8 cellular contexts compared by ENCODE assay signal in the genomic region with DNA sequence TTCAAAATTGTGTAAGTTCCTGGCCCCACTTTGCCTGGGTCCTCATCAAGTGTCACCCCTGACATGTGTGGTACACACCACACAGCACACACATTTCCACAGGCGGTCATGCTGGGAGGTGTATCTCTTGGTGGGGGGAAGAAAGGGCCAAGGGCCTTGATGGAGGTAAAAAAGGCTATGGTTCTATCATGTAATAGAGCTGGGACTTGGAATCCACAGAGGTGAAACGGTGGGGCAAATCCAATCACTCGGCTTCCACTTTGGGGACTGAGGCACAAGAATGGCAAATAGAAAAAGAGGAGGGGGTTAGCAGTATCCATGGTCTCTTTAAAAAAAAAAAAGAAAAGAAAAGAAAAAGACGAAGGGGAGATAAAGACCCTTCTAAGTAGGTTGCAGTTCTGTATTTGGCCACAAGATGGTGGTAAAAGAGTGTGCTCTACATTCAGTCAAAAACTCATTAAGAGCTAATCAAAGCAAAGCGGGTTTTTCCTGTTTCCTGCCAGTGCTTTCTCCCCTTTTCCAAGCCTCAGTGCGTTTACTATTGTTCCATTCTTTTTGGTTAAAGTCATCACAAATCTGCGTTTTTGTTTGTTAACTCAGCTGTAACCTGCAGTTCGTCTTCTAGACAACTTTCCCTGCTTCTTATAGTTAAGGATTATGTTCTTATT. TPM values are rescaled to one million over a fixed set of nuclear protein-coding genes. Genes with fewer than 3 reads are reported as not detected.
DNase-seq lines count a peak whose midpoint lies in the region; ATAC-seq and TF ChIP-seq lines count a peak whose summit lies in the region.

No MANE protein-coding gene starts in this region.

- H3K27ac Mint-ChIP-seq in natural killer cell (no peak overlapping the region), WTC11 (no peak overlapping the region)
- H3K27ac Mint-ChIP-seq in natural killer cell treated with Interleukin-12 subunit alpha and Interleukin-12 subunit beta and Interleukin-15 and Interleukin-18, amount 100 ng/mL, for 72 hours, result no peak overlapping the region

- peak overlapping the region; percentile 47 for H3K4me2 ChIP-seq in trophoblast cell (ENCODE audit: low read length)

- no peaks in the 10 kb centered on the region for H3K9me3 Mint-ChIP-seq in natural killer cell
- no peaks in the 10 kb centered on the region for H3K9me3 Mint-ChIP-seq in natural killer cell treated with Interleukin-12 subunit alpha and Interleukin-12 subunit beta and Interleukin-15 and Interleukin-18, amount 100 ng/mL, for 72 hours
- no peaks in the 10 kb centered on the region for H3K9me3 Mint-ChIP-seq in WTC11

- H3K14ac ChIP-seq in trophoblast cell (ENCODE audit: low read length), result peak overlapping the region; percentile 4

- H3K27me3 Mint-ChIP-seq in natural killer cell (ENCODE audit: low read depth in 2 of 2), result peaks cover 5 to 30% of the 10 kb centered on the region in 2 donors
- H3K27me3 Mint-ChIP-seq in natural killer cell treated with Interleukin-12 subunit alpha and Interleukin-12 subunit beta and Interleukin-15 and Interleukin-18, amount 100 ng/mL, for 72 hours, result peaks cover 0 to 21% of the 10 kb centered on the region in 2 donors
- peaks cover 4% of the 10 kb centered on the region; the same call in 1 of the 2 replicates for H3K27me3 Mint-ChIP-seq in WTC11 (ENCODE audit: low read depth)

- peaks cover 15 to 16% of the 10 kb centered on the region in 2 experiments for H3K4me1 ChIP-seq in trophoblast cell (ENCODE audit: control insufficient read depth in 1 of 2, insufficient read depth in 2 of 2, low read length in 2 of 2)

- H2AK5ac ChIP-seq in trophoblast cell (ENCODE audit: low read length), result no peak overlapping the region

- POLR2A ChIA-PET in WTC11 (lab: Charles Lee), result no interaction called here

- peak; percentile 69 for TF ChIP-seq CTCF in natural killer cell (IDR thresholded peaks at IDR 0.05)
- TF ChIP-seq CTCF in WTC11 (IDR thresholded peaks at IDR 0.05), result peak; percentile 40; the same call in 1 of the 2 replicates

- DNase-seq in natural killer cell (no peak), NCI-H1417 treated with DMSO at 0.1 percent for 48 hours (lab: John Stamatoyannopoulos, UW) (peak; percentile 77), WTC11 (ENCODE audit: low spot score) (no peak), globus pallidus (ENCODE audit: low spot score) (peak; percentile 46), trophoblast cell (peak; percentile 65 to 93), GM19238 (ENCODE audit: insufficient read length, low spot score) (no peak)
- no peak for DNase-seq in natural killer cell treated with Interleukin-12 subunit alpha and Interleukin-12 subunit beta and Interleukin-15 and Interleukin-18, amount 100 ng/mL, for 72 hours (ENCODE audit: low spot score)

- peak overlapping the region; percentile 51 for H4K91ac ChIP-seq in trophoblast cell (ENCODE audit: low read depth, low read length)

- intact Hi-C loops in natural killer cell (cut with micrococcal nuclease), result loop anchor here (2.0 kb wide), 2 partner anchors 107 to 251 kb away; no protein-coding TSS in a partner anchor

- H2BK5ac ChIP-seq in trophoblast cell (ENCODE audit: low read depth, low read length, poor library complexity), result peak overlapping the region; percentile 68

- no peaks in the 10 kb centered on the region for H3K36me3 ChIP-seq in trophoblast cell (ENCODE audit: control insufficient read depth in 1 of 2, insufficient read depth in 2 of 2, low read length in 2 of 2)

- ATAC-seq in natural killer cell, result peak in 2 of 3 donors; percentile 43 to 57
- ATAC-seq in natural killer cell treated with Interleukin-12 subunit alpha and Interleukin-12 subunit beta and Interleukin-15 and Interleukin-18, amount 100 ng/mL, for 72 hours, result no peak
- peak; percentile 16; the same call in 1 of the 2 replicates for ATAC-seq in WTC11
- no peak for ATAC-seq in GM18502 (IDR thresholded peaks at IDR 0.05; ENCODE audit: poor library complexity, unreplicated experiment)

- no peak overlapping the region for H3K4ac ChIP-seq in trophoblast cell (ENCODE audit: low read depth, low read length)

- H3K36me3 Mint-ChIP-seq in natural killer cell (no peaks in the 10 kb centered on the region), WTC11 (no peaks in the 10 kb centered on the region)
- H3K36me3 Mint-ChIP-seq in natural killer cell treated with Interleukin-12 subunit alpha and Interleukin-12 subunit beta and Interleukin-15 and Interleukin-18, amount 100 ng/mL, for 72 hours, result no peaks in the 10 kb centered on the region

- no peak overlapping the region for H3K4me3 ChIP-seq in trophoblast cell (ENCODE audit: low read depth, low read length)

- H3K79me1 ChIP-seq in trophoblast cell (ENCODE audit: low read length), result peaks cover 7% of the 10 kb centered on the region

- no peaks in the 10 kb centered on the region for H3K79me2 ChIP-seq in trophoblast cell (ENCODE audit: control insufficient read depth, insufficient read depth, low read length, poor library complexity)

- H2AFZ ChIP-seq in trophoblast cell (ENCODE audit: insufficient read depth, low read length, poor library complexity), result no peak overlapping the region

- no peaks in the 10 kb centered on the region for H3K27me3 ChIP-seq in trophoblast cell (ENCODE audit: insufficient read depth, low read length)

- H3K4me3 Mint-ChIP-seq in natural killer cell, result no peak overlapping the region
- H3K4me3 Mint-ChIP-seq in natural killer cell treated with Interleukin-12 subunit alpha and Interleukin-12 subunit beta and Interleukin-15 and Interleukin-18, amount 100 ng/mL, for 72 hours, result no peak overlapping the region
- no peak overlapping the region for H3K4me3 Mint-ChIP-seq in WTC11

- CTCF ChIA-PET in WTC11 (lab: Charles Lee), result interaction anchor here (0.6 to 1.6 kb wide), 20 partner anchors 9 to 1061 kb away, joined by 3 to 5 read pairs (median 3); no protein-coding TSS in a partner anchor

- WGBS in trophoblast cell (ENCODE audit: extremely low coverage, insufficient coverage, insufficient read length), result no CpG with 5 or more reads among the region's 8 CpGs

- H4K12ac ChIP-seq in trophoblast cell (ENCODE audit: low read depth, low read length), result no peak overlapping the region

- H3K23ac ChIP-seq in trophoblast cell (ENCODE audit: low read length), result no peak overlapping the region

- H3K4me1 Mint-ChIP-seq in natural killer cell (peaks cover 12 to 23% of the 10 kb centered on the region in 2 donors), WTC11 (peaks cover 23% of the 10 kb centered on the region)
- peaks cover 20 to 25% of the 10 kb centered on the region in 2 donors for H3K4me1 Mint-ChIP-seq in natural killer cell treated with Interleukin-12 subunit alpha and Interleukin-12 subunit beta and Interleukin-15 and Interleukin-18, amount 100 ng/mL, for 72 hours (ENCODE audit: low read depth in 2 of 2)

- H2BK12ac ChIP-seq in trophoblast cell (ENCODE audit: low read length), result peak overlapping the region; percentile 99

- H3K18ac ChIP-seq in trophoblast cell (ENCODE audit: low read length), result no peak overlapping the region

- no peak overlapping the region for H4K8ac ChIP-seq in trophoblast cell (ENCODE audit: low read depth, low read length)

- H2BK120ac ChIP-seq in trophoblast cell (ENCODE audit: insufficient read depth, low read length, poor library complexity), result peak overlapping the region; percentile 97

- no peak overlapping the region for H3K9ac ChIP-seq in trophoblast cell (ENCODE audit: low read length)

- no peaks in the 10 kb centered on the region for H3K9me3 ChIP-seq in trophoblast cell (ENCODE audit: insufficient read depth, low read depth, low read length)

- H3K27ac ChIP-seq in trophoblast cell (ENCODE audit: low read depth, low read length), result peak overlapping the region; percentile 62

TF ChIP-seq in WTC11, 78 proteins besides CTCF, POLR2A, EP300 and RAD21 (continues in another document):
- TF ChIP-seq CBFB (CRISPR knock-in tag; IDR thresholded peaks at IDR 0.05; ENCODE audit: low read depth), result no peak
- no peak for TF ChIP-seq AFF4 (CRISPR knock-in tag; IDR thresholded peaks at IDR 0.05; ENCODE audit: borderline replicate concordance)
- no peak for TF ChIP-seq TEAD4 (CRISPR knock-in tag; IDR thresholded peaks at IDR 0.05)
- no peak for TF ChIP-seq NR2C2 (CRISPR knock-in tag; IDR thresholded peaks at IDR 0.05)

RNA-seq across cellular contexts. Expression of gene ATP6AP2, which starts 37.0 kb away (rescaled TPM):
- 100 to 1,000 TPM in 1 of 3 donors, 10 to 100 TPM in 2; 94.3 to 102 (median 99.9) TPM for total RNA-seq in natural killer cell
- total RNA-seq in natural killer cell treated with Interleukin-12 subunit alpha and Interleukin-12 subunit beta and Interleukin-15 and Interleukin-18, amount 100 ng/mL, for 72 hours, result 10 to 100 TPM; 49.5 to 80.0 TPM
- total RNA-seq in WTC11 (2021), result 78.3 to 90.8 TPM (median 78.7 TPM) in 3 replicates
- 60.2 and 64.8 TPM in 2 replicates for polyA plus RNA-seq in trophoblast cell (2013)

Comparison
In these comparisons a context has a peak if more than half of its experiments do, and no peak if none do; other contexts are left out.
1. ATAC-seq: peak in natural killer cell (2 of 3) and WTC11 (single experiment); none in natural killer cell treated with Interleukin-12 subunit alpha and Interleukin-12 subunit beta and Interleukin-15 and Interleukin-18, amount 100 ng/mL, for 72 hours (0 of 2) and GM18502 (single experiment).
2. DNase-seq: peak in NCI-H1417 treated with DMSO at 0.1 percent for 48 hours (single experiment), globus pallidus (single experiment) and trophoblast cell (2 of 2); none in natural killer cell (single experiment), natural killer cell treated with Interleukin-12 subunit alpha and Interleukin-12 subunit beta and Interleukin-15 and Interleukin-18, amount 100 ng/mL, for 72 hours (single experiment), WTC11 (single experiment) and GM19238 (single experiment).